Comparison of ENCODE assay signal across 25 cellular contexts in the genomic region with DNA sequence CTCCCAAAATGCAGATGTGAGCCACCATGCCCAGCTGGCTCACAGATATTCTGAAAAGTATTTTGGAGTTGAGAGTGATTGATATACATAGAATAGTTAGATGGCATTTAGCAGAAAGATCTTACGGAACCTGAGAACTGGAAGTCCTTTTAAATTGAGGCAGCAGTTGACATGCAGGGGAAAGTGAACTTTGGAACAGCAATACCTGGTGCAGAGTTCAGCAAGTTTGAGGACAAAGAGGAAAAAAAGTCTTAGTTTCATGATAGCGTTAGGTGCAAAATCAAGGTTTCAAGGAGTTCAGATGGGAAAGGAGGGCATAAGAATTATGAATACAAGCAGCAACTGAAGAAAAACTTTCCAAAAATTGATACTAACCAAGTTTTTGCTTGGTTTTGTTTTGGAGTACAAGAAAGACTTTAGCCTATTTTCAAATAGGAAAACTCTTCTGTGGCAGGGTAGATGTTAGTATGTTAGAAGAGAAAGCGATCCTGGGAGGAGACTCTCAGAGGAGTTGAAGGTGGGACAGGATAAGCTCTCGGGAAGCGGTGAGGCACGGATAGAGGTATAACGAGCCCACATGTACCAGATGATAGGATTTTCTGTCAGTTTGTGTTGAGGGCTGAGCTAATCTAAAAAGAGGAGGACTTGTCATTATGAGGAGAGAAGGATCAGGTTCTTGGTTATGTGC.
"Had no signal": no experiment of that assay in that cellular context is flagged by ENCODE, and none has a peak within 500 bp of the region (broad histone marks: within the 10 kb centered on the region; RNA-seq: fewer than 3 reads in every experiment).

No MANE protein-coding gene starts in this region.

- H3K4me1 Mint-ChIP-seq: activated CD8-positive, alpha-beta memory T cell treated with anti-CD3 and anti-CD28 coated beads, Interleukin-2, amount 10 ng/mL, durations not matched to agents 7 days and 5 days; activated naive CD4-positive, alpha-beta T cell treated with anti-CD3 and anti-CD28 coated beads, Interleukin-2, amount 10 ng/mL, durations not matched to agents 7 days and 5 days had no signal

- H3K27me3 ChIP-seq: brain microvascular endothelial cell, cardiac muscle cell had no signal

- H3K27ac Mint-ChIP-seq: activated CD8-positive, alpha-beta memory T cell treated with anti-CD3 and anti-CD28 coated beads, Interleukin-2, amount 10 ng/mL, durations not matched to agents 7 days and 5 days; activated CD8-positive, alpha-beta T cell treated with anti-CD3 and anti-CD28 coated beads, Interleukin-2, amount 10 ng/mL, durations not matched to agents 7 days and 5 days; activated naive CD4-positive, alpha-beta T cell treated with anti-CD3 and anti-CD28 coated beads, Interleukin-2, amount 10 ng/mL, durations not matched to agents 7 days and 5 days; activated naive CD8-positive, alpha-beta T cell treated with anti-CD3 and anti-CD28 coated beads for 36 hours; activated T-helper 2 cell treated with anti-CD3 and anti-CD28 coated beads, Interferon-gamma antibody, Interleukin-2, Interleukin-4, amounts not matched to agents 10 μg/mL and 5 μg/mL and 100 μg/mL, durations not matched to agents 14 hours and 24 hours and 36 hours had no signal

- DNase-seq: activated CD4-positive, alpha-beta T cell treated with anti-CD3 and anti-CD28 coated beads for 4 hours; activated CD4-positive, alpha-beta T cell treated with anti-CD3 and anti-CD28 coated beads, Interleukin-2, amount 50 U/mL, for 4 hours; activated CD8-positive, alpha-beta memory T cell treated with anti-CD3 and anti-CD28 coated beads, Interleukin-2, amount 10 ng/mL, durations not matched to agents 7 days and 5 days; activated CD8-positive, alpha-beta T cell treated with anti-CD3 and anti-CD28 coated beads, Interleukin-2, amount 10 ng/mL, durations not matched to agents 7 days and 5 days; activated gamma-delta T cell treated with Interleukin-2 at 50 U/mL for 16 hours; activated naive CD4-positive, alpha-beta T cell treated with anti-CD3 and anti-CD28 coated beads, Interleukin-2, amount 10 ng/mL, durations not matched to agents 7 days and 5 days; activated naive CD8-positive, alpha-beta T cell treated with anti-CD3 and anti-CD28 coated beads for 36 hours; activated T-cell treated with anti-CD3 and anti-CD28 coated beads, Interleukin-2, amount 50 U/mL, for 4 hours; brain microvascular endothelial cell; KG1; MV-4-11; NCI-H1092 treated with DMSO at 0.1 percent for 48 hours; NCI-H1417 treated with DMSO at 0.1 percent for 48 hours; NCI-H1694; NCI-H2029; NCI-H345; NCI-H510A; NCI-H526 treated with DMSO at 0.1 percent for 48 hours; NCI-H82; SIG-M5; T-helper 1 cell; WERI-Rb-1 had no signal

- H3K4me3 ChIP-seq: cardiac muscle cell, SK-N-MC had no signal

- H3K27me3 Mint-ChIP-seq: activated CD8-positive, alpha-beta memory T cell treated with anti-CD3 and anti-CD28 coated beads, Interleukin-2, amount 10 ng/mL, durations not matched to agents 7 days and 5 days; activated naive CD4-positive, alpha-beta T cell treated with anti-CD3 and anti-CD28 coated beads, Interleukin-2, amount 10 ng/mL, durations not matched to agents 7 days and 5 days; activated naive CD8-positive, alpha-beta T cell treated with anti-CD3 and anti-CD28 coated beads for 36 hours had no signal

- H3K4me3 Mint-ChIP-seq: activated CD8-positive, alpha-beta memory T cell treated with anti-CD3 and anti-CD28 coated beads, Interleukin-2, amount 10 ng/mL, durations not matched to agents 7 days and 5 days; activated CD8-positive, alpha-beta T cell treated with anti-CD3 and anti-CD28 coated beads, Interleukin-2, amount 10 ng/mL, durations not matched to agents 7 days and 5 days; activated naive CD4-positive, alpha-beta T cell treated with anti-CD3 and anti-CD28 coated beads, Interleukin-2, amount 10 ng/mL, durations not matched to agents 7 days and 5 days; activated naive CD8-positive, alpha-beta T cell treated with anti-CD3 and anti-CD28 coated beads for 36 hours; activated T-cell treated with anti-CD3 and anti-CD28 coated beads, Interleukin-2, amount 50 U/mL, for 4 hours had no signal

- ATAC-seq: activated CD8-positive, alpha-beta memory T cell treated with anti-CD3 and anti-CD28 coated beads, Interleukin-2, amount 10 ng/mL, durations not matched to agents 7 days and 5 days; activated CD8-positive, alpha-beta T cell treated with anti-CD3 and anti-CD28 coated beads, Interleukin-2, amount 10 ng/mL, durations not matched to agents 7 days and 5 days; activated T-cell treated with anti-CD3 and anti-CD28 coated beads, Interleukin-2, amount 50 U/mL, for 4 hours had no signal

- H3K27ac ChIP-seq: brain microvascular endothelial cell, cardiac muscle cell, SK-N-MC, WERI-Rb-1 had no signal

- H3K9me3 Mint-ChIP-seq: activated naive CD4-positive, alpha-beta T cell treated with anti-CD3 and anti-CD28 coated beads, Interleukin-2, amount 10 ng/mL, durations not matched to agents 7 days and 5 days; activated naive CD8-positive, alpha-beta T cell treated with anti-CD3 and anti-CD28 coated beads for 36 hours; activated T-cell treated with anti-CD3 and anti-CD28 coated beads, Interleukin-2, amount 50 U/mL, for 4 hours; activated T-helper 2 cell treated with anti-CD3 and anti-CD28 coated beads, Interferon-gamma antibody, Interleukin-2, Interleukin-4, amounts not matched to agents 10 μg/mL and 5 μg/mL and 100 μg/mL, durations not matched to agents 14 hours and 24 hours and 36 hours had no signal
